ENCODE assay signal across 11 cellular contexts in genomic region chr6:33593414-33593727, GRCh38. TPM values are rescaled to one million over a fixed set of nuclear protein-coding genes. Genes with fewer than 3 reads are reported as not detected.
DNase-seq lines count a peak whose midpoint lies in the region; ATAC-seq lines count a peak whose summit lies in the region.
"Had no signal": no experiment of that assay in that cellular context is flagged by ENCODE, and none has a peak within 500 bp of the region (broad histone marks: within the 10 kb centered on the region; RNA-seq: fewer than 3 reads in every experiment).

No MANE protein-coding gene starts in this region.

- peak overlapping the region; percentile 10 for H3K4me3 ChIP-seq in mononuclear cell (ENCODE audit: low read length)

- no peaks in the 10 kb centered on the region for H3K9me3 Mint-ChIP-seq in stimulated activated naive CD8-positive, alpha-beta T cell treated with anti-CD3 and anti-CD28 coated beads, Interleukin-15, Interleukin-2, amounts not matched to agents 100 ng/mL and 50 ng/mL, for 24 hours
- H3K9me3 Mint-ChIP-seq in central memory CD8-positive, alpha-beta T cell, result no peaks in the 10 kb centered on the region

- no peaks in the 10 kb centered on the region for H3K9me3 ChIP-seq in mononuclear cell (ENCODE audit: low read depth, low read length)

- peak overlapping the region; percentile 72 for H3K27ac Mint-ChIP-seq in stimulated activated naive CD8-positive, alpha-beta T cell treated with anti-CD3 and anti-CD28 coated beads, Interleukin-15, Interleukin-2, amounts not matched to agents 100 ng/mL and 50 ng/mL, for 24 hours
- peak overlapping the region; percentile 29 for H3K27ac Mint-ChIP-seq in central memory CD8-positive, alpha-beta T cell (ENCODE audit: low read depth)

- DNase-seq in stimulated activated naive CD8-positive, alpha-beta T cell treated with anti-CD3 and anti-CD28 coated beads, Interleukin-15, Interleukin-2, amounts not matched to agents 100 U/mL and 50 U/mL, for 24 hours, result no peak
- DNase-seq in central memory CD8-positive, alpha-beta T cell (ENCODE audit: low spot score in 2 of 2), result no peak
- no peak for DNase-seq in amniotic stem cell (lab: John Stamatoyannopoulos, UW)
- DNase-seq in NCI-H345 (lab: John Stamatoyannopoulos, UW), result no peak
- no peak for DNase-seq in stimulated activated naive CD4-positive, alpha-beta T cell (lab: John Stamatoyannopoulos, UW)
- DNase-seq: GOT3, NCI-H1694 treated with DMSO at 0.1 percent for 48 hours had no signal

- no peak for ATAC-seq in stimulated activated naive CD8-positive, alpha-beta T cell treated with anti-CD3 and anti-CD28 coated beads, Interleukin-15, Interleukin-2, amounts not matched to agents 100 U/mL and 50 U/mL, for 24 hours
- ATAC-seq in central memory CD8-positive, alpha-beta T cell (replicated peaks; ENCODE audit: extremely low read depth, poor library complexity, severe bottlenecking), result no peak
- ATAC-seq in HG03442 (IDR thresholded peaks at IDR 0.05; ENCODE audit: unreplicated experiment), result no peak
- ATAC-seq: Right ventricle myocardium inferior had no signal

- no peaks in the 10 kb centered on the region for H3K27me3 Mint-ChIP-seq in stimulated activated naive CD8-positive, alpha-beta T cell treated with anti-CD3 and anti-CD28 coated beads, Interleukin-15, Interleukin-2, amounts not matched to agents 100 ng/mL and 50 ng/mL, for 24 hours
- no peaks in the 10 kb centered on the region for H3K27me3 Mint-ChIP-seq in central memory CD8-positive, alpha-beta T cell

- peaks cover 17% of the 10 kb centered on the region for H3K4me1 ChIP-seq in mononuclear cell (ENCODE audit: insufficient read depth, low read length)

- no peaks in the 10 kb centered on the region for H3K36me3 Mint-ChIP-seq in stimulated activated naive CD8-positive, alpha-beta T cell treated with anti-CD3 and anti-CD28 coated beads, Interleukin-15, Interleukin-2, amounts not matched to agents 100 ng/mL and 50 ng/mL, for 24 hours (ENCODE audit: low read depth)
- peaks cover 5% of the 10 kb centered on the region for H3K36me3 Mint-ChIP-seq in central memory CD8-positive, alpha-beta T cell (ENCODE audit: insufficient read depth)

- H3K27me3 ChIP-seq in mononuclear cell (ENCODE audit: insufficient read depth, low read length), result no peaks in the 10 kb centered on the region

- peaks cover 51% of the 10 kb centered on the region for H3K4me1 Mint-ChIP-seq in stimulated activated naive CD8-positive, alpha-beta T cell treated with anti-CD3 and anti-CD28 coated beads, Interleukin-15, Interleukin-2, amounts not matched to agents 100 ng/mL and 50 ng/mL, for 24 hours (ENCODE audit: low read depth)
- H3K4me1 Mint-ChIP-seq in central memory CD8-positive, alpha-beta T cell, result peaks cover 22% of the 10 kb centered on the region

- peak overlapping the region; percentile 68 for H3K4me3 Mint-ChIP-seq in stimulated activated naive CD8-positive, alpha-beta T cell treated with anti-CD3 and anti-CD28 coated beads, Interleukin-15, Interleukin-2, amounts not matched to agents 100 ng/mL and 50 ng/mL, for 24 hours
- peak overlapping the region; percentile 49 for H3K4me3 Mint-ChIP-seq in central memory CD8-positive, alpha-beta T cell

RNA-seq across cellular contexts. Expression of gene BAK1, which starts 13.3 kb away (rescaled TPM):
- total RNA-seq in mononuclear cell, result 17.9 TPM

RNA-seq across cellular contexts. Expression of gene ITPR3, which starts 27.8 kb away (rescaled TPM):
- 13.6 TPM for total RNA-seq in mononuclear cell
